ENCODE assay signal across 30 cellular contexts in the genomic region with DNA sequence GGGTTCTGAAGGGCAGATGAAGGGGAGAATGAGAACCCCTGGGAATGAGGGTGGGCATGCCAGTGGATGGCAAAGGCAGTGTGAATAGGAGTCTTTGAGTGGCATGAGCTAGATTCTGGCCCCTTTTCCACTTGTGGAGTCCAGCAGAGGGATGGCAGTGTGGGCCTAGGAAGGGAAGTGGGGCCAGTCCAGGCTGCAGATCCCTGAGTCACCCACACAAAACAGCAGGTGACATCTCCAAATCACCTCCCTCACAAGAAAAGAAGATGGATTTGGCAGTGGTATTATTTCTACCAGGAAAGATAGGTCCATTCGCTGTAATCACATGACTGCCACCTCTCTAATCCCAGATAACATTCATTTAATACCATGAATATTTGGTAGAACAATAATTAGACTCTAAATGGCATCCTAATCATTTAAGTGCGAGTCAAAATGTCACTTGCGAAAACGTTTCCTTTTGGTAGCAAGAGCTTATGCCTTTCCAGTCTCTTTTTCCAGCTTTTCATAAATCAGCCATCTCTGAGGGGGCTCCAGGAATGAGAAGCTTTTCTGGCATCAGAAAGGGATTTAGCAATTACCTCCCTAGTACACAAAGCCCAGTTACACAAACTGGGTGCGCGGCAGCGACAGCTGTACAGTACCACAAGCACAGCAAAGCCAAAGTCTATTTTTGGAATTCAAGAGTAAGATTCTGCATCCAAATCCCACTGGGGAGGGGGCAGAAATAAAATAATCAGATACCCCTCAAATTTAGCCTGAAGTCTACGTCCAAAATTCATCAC.
A peak's percentile ranks its signal among the peaks of the same experiment; 100 is the strongest.
DNase-seq lines count a peak whose midpoint lies in the region; ATAC-seq and TF ChIP-seq lines count a peak whose summit lies in the region.
"Had no signal": no experiment of that assay in that cellular context is flagged by ENCODE, and none has a peak within 500 bp of the region (broad histone marks: within the 10 kb centered on the region; RNA-seq: fewer than 3 reads in every experiment).

No MANE protein-coding gene starts in this region.

- H3K27me3 ChIP-seq in H9 (ENCODE audit: insufficient read depth, low read length) = no peaks in the 10 kb centered on the region
- no peaks in the 10 kb centered on the region for H3K27me3 ChIP-seq in trophoblast cell (ENCODE audit: insufficient read depth, low read length)
- H3K27me3 ChIP-seq: BE2C, cardiac muscle cell, spleen, upper lobe of left lung had no signal

- no CpG with 5 or more reads among the region's 8 CpGs for WGBS in H9 (ENCODE audit: extremely low coverage, insufficient read length, low lambda C conversion rate)
- WGBS in trophoblast cell (ENCODE audit: extremely low coverage, insufficient coverage, insufficient read length) = no CpG with 5 or more reads among the region's 8 CpGs

- peaks cover 2 to 4% of the 10 kb centered on the region in 2 experiments for H3K36me3 ChIP-seq in trophoblast cell (ENCODE audit: control insufficient read depth in 1 of 2, insufficient read depth in 2 of 2, low read length in 2 of 2)
- H3K36me3 ChIP-seq: BE2C, cardiac muscle cell, upper lobe of left lung had no signal

- no peak overlapping the region for H3K4ac ChIP-seq in H9 (ENCODE audit: low read depth, low read length)
- no peak overlapping the region for H3K4ac ChIP-seq in trophoblast cell (ENCODE audit: low read depth, low read length)

- ATAC-seq in left ventricle myocardium superior = peak; percentile 66
- ATAC-seq in HG02759 (IDR thresholded peaks at IDR 0.05; ENCODE audit: unreplicated experiment) = no peak
- ATAC-seq in GM21526 (IDR thresholded peaks at IDR 0.05; ENCODE audit: low FRiP score, unreplicated experiment) = no peak
- ATAC-seq: stimulated activated effector memory CD8-positive, alpha-beta T cell treated with anti-CD3 and anti-CD28 coated beads, Interleukin-12 subunit alpha, Interleukin-12 subunit beta, amount 100 ng/mL, for 72 hours had no signal

- H2BK12ac ChIP-seq in H9 (ENCODE audit: insufficient read length, low read depth, low read length) (no peak overlapping the region), trophoblast cell (ENCODE audit: low read length) (no peak overlapping the region)

- H3K9me3 ChIP-seq in H9 (ENCODE audit: control insufficient read depth, low read depth, low read length) = no peaks in the 10 kb centered on the region
- no peaks in the 10 kb centered on the region for H3K9me3 ChIP-seq in trophoblast cell (ENCODE audit: insufficient read depth, low read depth, low read length)
- H3K9me3 ChIP-seq: BE2C, upper lobe of left lung had no signal

- H4K12ac ChIP-seq in trophoblast cell (ENCODE audit: low read depth, low read length) = no peak overlapping the region

- H3K27ac ChIP-seq in H9 (ENCODE audit: insufficient read length, low read depth, low read length) (no peak overlapping the region), angular gyrus (ENCODE audit: low read depth, low read length) (peak overlapping the region; percentile 81), trophoblast cell (ENCODE audit: low read depth, low read length) (no peak overlapping the region)
- H3K27ac ChIP-seq: cardiac muscle cell, SK-N-MC, spleen had no signal

- H3K4me2 ChIP-seq in H9 (ENCODE audit: insufficient read depth, insufficient read length, low read length) = no peak overlapping the region
- H3K4me2 ChIP-seq in trophoblast cell (ENCODE audit: low read length) = no peak overlapping the region

- no peak overlapping the region for H4K5ac ChIP-seq in H9 (ENCODE audit: insufficient read length, low read depth, low read length)

- no peaks in the 10 kb centered on the region; the same call in 1 of the 2 replicates for H3K4me1 ChIP-seq in H9 (ENCODE audit: insufficient read depth, low read length)
- H3K4me1 ChIP-seq in trophoblast cell (ENCODE audit: control insufficient read depth in 1 of 2, insufficient read depth in 2 of 2, low read length in 2 of 2) = peaks cover 2 to 3% of the 10 kb centered on the region in 2 experiments
- H3K4me1 ChIP-seq: BE2C had no signal

- H3K14ac ChIP-seq in H9 (ENCODE audit: insufficient read depth, low read length) (no peak overlapping the region), trophoblast cell (ENCODE audit: low read length) (no peak overlapping the region)

- H3K56ac ChIP-seq in H9 (ENCODE audit: insufficient read length, low read depth, low read length) = no peak overlapping the region

- H3K4me3 ChIP-seq in trophoblast cell (ENCODE audit: low read depth, low read length) = peak overlapping the region; percentile 35
- H3K4me3 ChIP-seq: cardiac muscle cell, lung, SK-N-MC, spleen, upper lobe of left lung had no signal

- H3K4me1 Mint-ChIP-seq in H9 = peaks cover 20 to 25% of the 10 kb centered on the region in 2 experiments
- H3K4me1 Mint-ChIP-seq: CD8-positive, alpha-beta memory T cell; stimulated activated effector memory CD8-positive, alpha-beta T cell treated with anti-CD3 and anti-CD28 coated beads, Interleukin-12 subunit alpha, Interleukin-12 subunit beta, amount 100 ng/mL, for 72 hours had no signal

- no peaks in the 10 kb centered on the region for H3K23me2 ChIP-seq in H9 (ENCODE audit: insufficient read length, low read depth, low read length, poor library complexity, severe bottlenecking)

- peaks cover 3% of the 10 kb centered on the region in 2 experiments; a peak in 3 of 5 replicates for H3K9me3 Mint-ChIP-seq in H9
- H3K9me3 Mint-ChIP-seq: stimulated activated effector memory CD8-positive, alpha-beta T cell treated with anti-CD3 and anti-CD28 coated beads, Interleukin-12 subunit alpha, Interleukin-12 subunit beta, amount 100 ng/mL, for 72 hours; T-helper 1 cell treated with Interleukin-12 subunit alpha and Interleukin-12 subunit beta and Interleukin-4 antibody, amounts not matched to agents 30 μg/mL and 1 μg/mL, for 36 hours had no signal

- H3K79me2 ChIP-seq in H9 (ENCODE audit: insufficient read depth, low read length) (no peaks in the 10 kb centered on the region), trophoblast cell (ENCODE audit: control insufficient read depth, insufficient read depth, low read length, poor library complexity) (no peaks in the 10 kb centered on the region)

- H3K23ac ChIP-seq in H9 (ENCODE audit: insufficient read length, low read depth, low read length) (no peak overlapping the region), trophoblast cell (ENCODE audit: low read length) (no peak overlapping the region)

- H2BK120ac ChIP-seq in H9 (ENCODE audit: low read depth, low read length, poor library complexity, severe bottlenecking) = no peak overlapping the region
- H2BK120ac ChIP-seq in trophoblast cell (ENCODE audit: insufficient read depth, low read length, poor library complexity) = no peak overlapping the region

- no peak overlapping the region for H2BK20ac ChIP-seq in H9 (ENCODE audit: low read depth, low read length, poor library complexity, severe bottlenecking)

- no peaks in the 10 kb centered on the region for H3K27me3 Mint-ChIP-seq in H9 (ENCODE audit: low read depth)

- peaks cover 3 to 7% (median 6%) of the 10 kb centered on the region in 3 experiments for H3K36me3 Mint-ChIP-seq in H9 (ENCODE audit: insufficient read depth in 1 of 3, low read depth in 3 of 3)
- H3K36me3 Mint-ChIP-seq: stimulated activated effector memory CD8-positive, alpha-beta T cell treated with anti-CD3 and anti-CD28 coated beads, Interleukin-12 subunit alpha, Interleukin-12 subunit beta, amount 100 ng/mL, for 72 hours had no signal

- peak overlapping the region in 2 of 3 experiments; percentile 17 to 58; a peak in 2 of 7 replicates for H3K27ac Mint-ChIP-seq in H9
- H3K27ac Mint-ChIP-seq: activated T-helper 1 cell treated with anti-CD3 and anti-CD28 coated beads, Interleukin-12 subunit alpha, Interleukin-12 subunit beta, Interleukin-2, Interleukin-4 antibody, amounts not matched to agents 30 ng/mL and 10 ng/mL and 1 ng/mL, durations not matched to agents 14 hours and 24 hours and 36 hours; CD8-positive, alpha-beta memory T cell; dendritic cell treated with granulocyte-macrophage colony-stimulating factor and Interleukin-4, amounts not matched to agents 40 ng/mL and 50 ng/mL, for 4 days; stimulated activated effector memory CD8-positive, alpha-beta T cell treated with anti-CD3 and anti-CD28 coated beads, Interleukin-12 subunit alpha, Interleukin-12 subunit beta, amount 100 ng/mL, for 72 hours; T-helper 1 cell treated with Interleukin-12 subunit alpha and Interleukin-12 subunit beta and Interleukin-4 antibody, amounts not matched to agents 30 μg/mL and 1 μg/mL, for 36 hours had no signal

- H4K8ac ChIP-seq in H9 (replicated peaks; ENCODE audit: insufficient read length, low read depth, low read length) = no peak overlapping the region
- H4K8ac ChIP-seq in trophoblast cell (ENCODE audit: low read depth, low read length) = no peak overlapping the region

- H3T11ph ChIP-seq in H9 (ENCODE audit: low read length) = no peak overlapping the region

- no peaks in the 10 kb centered on the region for H4K20me1 ChIP-seq in H9 (ENCODE audit: control insufficient read depth, insufficient read depth, insufficient read length)

- no peak overlapping the region for H3K18ac ChIP-seq in H9 (ENCODE audit: insufficient read length, low read depth, low read length)
- H3K18ac ChIP-seq in trophoblast cell (ENCODE audit: low read length) = no peak overlapping the region

- no peak overlapping the region for H2BK15ac ChIP-seq in H9 (ENCODE audit: low read depth, low read length)

- intact Hi-C loops in left ventricle myocardium superior (cut with micrococcal nuclease) = no loop called here

- no peak overlapping the region for H3K4me3 Mint-ChIP-seq in H9
- H3K4me3 Mint-ChIP-seq: activated T-helper 1 cell treated with anti-CD3 and anti-CD28 coated beads, Interleukin-12 subunit alpha, Interleukin-12 subunit beta, Interleukin-2, Interleukin-4 antibody, amounts not matched to agents 30 ng/mL and 10 ng/mL and 1 ng/mL, durations not matched to agents 14 hours and 24 hours and 36 hours; CD8-positive, alpha-beta memory T cell; dendritic cell treated with granulocyte-macrophage colony-stimulating factor and Interleukin-4, amounts not matched to agents 40 ng/mL and 50 ng/mL, for 4 days; stimulated activated effector memory CD8-positive, alpha-beta T cell treated with anti-CD3 and anti-CD28 coated beads, Interleukin-12 subunit alpha, Interleukin-12 subunit beta, amount 100 ng/mL, for 72 hours; T-helper 1 cell treated with Interleukin-12 subunit alpha and Interleukin-12 subunit beta and Interleukin-4 antibody, amounts not matched to agents 30 μg/mL and 1 μg/mL, for 36 hours had no signal

- no peak for TF ChIP-seq CTCF in H9 (conservative IDR thresholded peaks at IDR 0.05)

- H3K9ac ChIP-seq in H9 (ENCODE audit: extremely low read depth, insufficient read length, low read length) (no peak overlapping the region), trophoblast cell (ENCODE audit: low read length) (no peak overlapping the region)

- H2AK5ac ChIP-seq in H9 (ENCODE audit: insufficient read length, low read length) = no peak overlapping the region
- no peak overlapping the region for H2AK5ac ChIP-seq in trophoblast cell (ENCODE audit: low read length)

- H4K91ac ChIP-seq in H9 (ENCODE audit: insufficient read length, low read depth, low read length) (no peak overlapping the region), trophoblast cell (ENCODE audit: low read depth, low read length) (no peak overlapping the region)

- no peak for DNase-seq in H9
- DNase-seq in left ventricle myocardium superior = peak; percentile 54
- DNase-seq in trophoblast cell = no peak
- no peak for DNase-seq in activated effector memory CD4-positive, alpha-beta T cell treated with anti-CD3 and anti-CD28 coated beads, Interleukin-2, amount 50 U/mL, for 16 hours
- no peak for DNase-seq in NAMALWA (ENCODE audit: low spot score)
- DNase-seq: ACHN; activated CD4-positive, alpha-beta T cell treated with anti-CD3 and anti-CD28 coated beads, Interleukin-2, amount 50 U/mL, for 4 hours; activated naive CD4-positive, alpha-beta T cell treated with anti-CD3 and anti-CD28 coated beads, Interleukin-2, amount 50 U/mL, for 16 hours; amygdala; BE2C; CD8-positive, alpha-beta memory T cell; DMS153; kidney; NCI-H1048; NCI-H1930; NCI-H526 treated with DMSO at 0.1 percent for 48 hours; occipital lobe; spleen; stimulated activated CD4-positive, alpha-beta T cell treated with anti-CD3 and anti-CD28 coated beads, Interleukin-4, amount 100 ng/mL, for 24 hours had no signal

- no peak overlapping the region for H2AFZ ChIP-seq in H9 (ENCODE audit: low read length)
- H2AFZ ChIP-seq in trophoblast cell (ENCODE audit: insufficient read depth, low read length, poor library complexity) = no peak overlapping the region

- H3K79me1 ChIP-seq in H9 (ENCODE audit: insufficient read depth, low read depth, low read length, poor library complexity, severe bottlenecking) (no peaks in the 10 kb centered on the region), trophoblast cell (ENCODE audit: low read length) (no peaks in the 10 kb centered on the region)

- H2BK5ac ChIP-seq in H9 (ENCODE audit: insufficient read length, low read length) (no peak overlapping the region), trophoblast cell (ENCODE audit: low read depth, low read length, poor library complexity) (no peak overlapping the region)
